Comparison of ENCODE assay signal across 13 cellular contexts in genomic region chr1:159779403-159779851, GRCh38. TPM values are rescaled to one million over a fixed set of nuclear protein-coding genes. Genes with fewer than 3 reads are reported as not detected.
DNase-seq lines count a peak whose midpoint lies in the region; ATAC-seq, FAIRE-seq and TF ChIP-seq lines count a peak whose summit lies in the region.
"Had no signal": no experiment of that assay in that cellular context is flagged by ENCODE, and none has a peak within 500 bp of the region (broad histone marks: within the 10 kb centered on the region; RNA-seq: fewer than 3 reads in every experiment).

No MANE protein-coding gene starts in this region.

- no peaks in the 10 kb centered on the region for H3K9me3 Mint-ChIP-seq in naive thymus-derived CD8-positive, alpha-beta T cell

- POLR2A ChIA-PET in AG04450 (lab: Yijun Ruan, JAX) = no interaction called here
- POLR2A ChIA-PET in naive thymus-derived CD8-positive, alpha-beta T cell (lab: Charles Lee) = no interaction called here

- CTCF ChIA-PET in AG04450 (lab: Charles Lee) = interaction anchor here (1.1 to 3.3 kb wide), 3 partner anchors 19 to 228 kb away, joined by 6 to 18 read pairs (median 10); no protein-coding TSS in a partner anchor

- H4K20me1 ChIP-seq in Karpas-422 (ENCODE audit: insufficient read depth, low read depth, low read length) = no peaks in the 10 kb centered on the region

- no peaks in the 10 kb centered on the region for H3K36me3 Mint-ChIP-seq in naive thymus-derived CD8-positive, alpha-beta T cell

- H3K79me2 ChIP-seq in Karpas-422 (ENCODE audit: low read length) = no peaks in the 10 kb centered on the region

- H3K4me1 ChIP-seq in Karpas-422 (ENCODE audit: low read length) = no peaks in the 10 kb centered on the region
- peaks cover 0 to 7% of the 10 kb centered on the region in 2 donors for H3K4me1 ChIP-seq in kidney (ENCODE audit: control insufficient read depth in 1 of 2, insufficient read depth in 1 of 2, low read depth in 1 of 2, low read length in 2 of 2)

- H3K27me3 Mint-ChIP-seq in naive thymus-derived CD8-positive, alpha-beta T cell = peaks cover 0 to 3% (median 0%) of the 10 kb centered on the region in 5 donors

- H3K27ac Mint-ChIP-seq in naive thymus-derived CD8-positive, alpha-beta T cell = peak overlapping the region in 5 of 10 donors; percentile 2 to 72 (median 57)

- H2AFZ ChIP-seq in Karpas-422 (ENCODE audit: low read length) = no peak overlapping the region

- peaks cover 4% of the 10 kb centered on the region for H3K27me3 ChIP-seq in AG04450 (ENCODE audit: control insufficient read depth, insufficient read depth, low read length)
- H3K27me3 ChIP-seq in Karpas-422 (ENCODE audit: low read length) = no peaks in the 10 kb centered on the region

- DNase-seq in AG04450 (ENCODE audit: low read depth, low spot score) = peak; percentile 7
- peak; percentile 15 for DNase-seq in HFF-Myc (ENCODE audit: extremely low read depth, low read depth)
- peak; percentile 91 to 95 for DNase-seq in cardiac fibroblast (ENCODE audit: low read depth in 2 of 2)
- DNase-seq in naive thymus-derived CD8-positive, alpha-beta T cell = no peak
- DNase-seq in DMS153 treated with DMSO at 0.1 percent for 48 hours (lab: John Stamatoyannopoulos, UW; ENCODE audit: unreplicated experiment) = no peak
- DNase-seq in Karpas-422 = no peak
- DNase-seq in kidney = no peak
- DNase-seq: SIG-M5 had no signal

- no peak overlapping the region for H3K4me2 ChIP-seq in Karpas-422 (ENCODE audit: low read depth, low read length, poor library complexity, severe bottlenecking)

- H3K4me3 Mint-ChIP-seq in naive thymus-derived CD8-positive, alpha-beta T cell = peak overlapping the region; percentile 55 to 89 (median 86)

- H3K36me3 ChIP-seq in Karpas-422 (ENCODE audit: insufficient read depth, low read length) (no peaks in the 10 kb centered on the region), kidney (ENCODE audit: control insufficient read depth in 1 of 2, insufficient read depth in 2 of 2, low read length in 2 of 2) (no peaks in the 10 kb centered on the region)
- H3K36me3 ChIP-seq: HAP-1 had no signal

- H3K9me3 ChIP-seq in AG04450 (ENCODE audit: control insufficient read depth, insufficient read depth, low read length) (no peaks in the 10 kb centered on the region; the same call in 1 of the 2 replicates), Karpas-422 (ENCODE audit: low read length) (no peaks in the 10 kb centered on the region), kidney (ENCODE audit: control insufficient read depth in 1 of 2, low read length in 2 of 2) (no peaks in the 10 kb centered on the region)
- H3K9me3 ChIP-seq: HAP-1 had no signal

- intact Hi-C loops in kidney (cut with DNase I) = no loop called here

- H3K4me3 ChIP-seq in AG04450 (ENCODE audit: low read depth, low read length) = no peak overlapping the region
- H3K4me3 ChIP-seq in HFF-Myc (replicated peaks; ENCODE audit: low read depth, low read length) = no peak overlapping the region
- no peak overlapping the region for H3K4me3 ChIP-seq in cardiac fibroblast (replicated peaks in 1 of 2; ENCODE audit: low read depth in 2 of 2, low read length in 2 of 2)
- no peak overlapping the region for H3K4me3 ChIP-seq in Karpas-422 (ENCODE audit: low read length)
- no peak overlapping the region for H3K4me3 ChIP-seq in kidney (ENCODE audit: low read length in 2 of 2)
- H3K4me3 ChIP-seq: HAP-1 had no signal

- TF ChIP-seq CTCF in AG04450 (IDR thresholded peaks at IDR 0.05; ENCODE audit: low read depth, low read length) (no peak), HFF-Myc (IDR thresholded peaks at IDR 0.05; ENCODE audit: low read depth, low read length, missing control alignments) (no peak), cardiac fibroblast (IDR thresholded peaks at IDR 0.05; ENCODE audit: low read depth, low read length) (no peak), kidney (IDR thresholded peaks at IDR 0.05; ENCODE audit: borderline replicate concordance, extremely low read depth, insufficient read depth) (no peak)

- no peak overlapping the region for H3K27ac ChIP-seq in AG04450 (ENCODE audit: low read depth, low read length)
- H3K27ac ChIP-seq in Karpas-422 (ENCODE audit: low read length) = no peak overlapping the region
- H3K27ac ChIP-seq in kidney (ENCODE audit: low read depth in 2 of 2, low read length in 2 of 2) = peak overlapping the region in 1 of 2 donors; percentile 23

- no peak for ATAC-seq in naive thymus-derived CD8-positive, alpha-beta T cell
- no peak for ATAC-seq in HG03108 (IDR thresholded peaks at IDR 0.05; ENCODE audit: unreplicated experiment)

- H3K4me1 Mint-ChIP-seq in naive thymus-derived CD8-positive, alpha-beta T cell = peaks cover 7 to 42% (median 34%) of the 10 kb centered on the region in 4 donors

- no peak for FAIRE-seq in kidney (lab: Jason Lieb, UNC)
- FAIRE-seq: D721Med had no signal

- H3K9ac ChIP-seq in Karpas-422 (ENCODE audit: low read length) = no peak overlapping the region
- no peak overlapping the region for H3K9ac ChIP-seq in kidney (ENCODE audit: low read length in 2 of 2)

- H3K9me2 ChIP-seq in Karpas-422 (replicated peaks; ENCODE audit: insufficient read depth, low read length) = no peaks in the 10 kb centered on the region

RNA-seq across cellular contexts. Expression of gene DUSP23, which starts 1.3 kb away (rescaled TPM):
- polyA plus RNA-seq in AG04450 (2011; rRNA removed) (6.0 and 6.1 TPM in 2 replicates), kidney (ENCODE audit: insufficient read depth, low read depth, low replicate concordance) (327 TPM)
- polyA minus RNA-seq in AG04450 (2011; rRNA and poly(A)+ RNA removed) = 2.5 and 2.8 TPM in 2 replicates
- 10 to 100 TPM; 13.0 to 15.6 TPM for total RNA-seq in naive thymus-derived CD8-positive, alpha-beta T cell
- 10 to 100 TPM; 50.0 to 57.7 (median 54.3) TPM for polyA plus RNA-seq in naive thymus-derived CD8-positive, alpha-beta T cell
- not detected in 2 replicates for total RNA-seq in Karpas-422 (2014; rRNA removed; shearing (Covaris generic); ENCODE audit: low replicate concordance)
- total RNA-seq in kidney = 128 TPM

RNA-seq across cellular contexts. Expression of gene FCRL6, which starts 22.7 kb away (rescaled TPM):
- polyA plus RNA-seq in AG04450 (2011; rRNA removed) (not detected in 2 replicates), kidney (ENCODE audit: insufficient read depth, low read depth, low replicate concordance) (0.45 TPM)
- not detected in 2 replicates for polyA minus RNA-seq in AG04450 (2011; rRNA and poly(A)+ RNA removed)
- total RNA-seq in naive thymus-derived CD8-positive, alpha-beta T cell = 1 to 10 TPM; 2.1 TPM
- 100 to 1,000 TPM in 1 of 3 donors, 1 to 10 TPM in 2; 2.1 to 127 (median 6.6) TPM for polyA plus RNA-seq in naive thymus-derived CD8-positive, alpha-beta T cell
- not detected in 2 replicates for total RNA-seq in Karpas-422 (2014; rRNA removed; shearing (Covaris generic); ENCODE audit: low replicate concordance)
- 1.4 TPM for total RNA-seq in kidney
- total RNA-seq: dermis microvascular lymphatic vessel endothelial cell had no signal

RNA-seq across cellular contexts. Expression of gene SLAMF8, which starts 47.2 kb away (rescaled TPM):
- polyA plus RNA-seq in AG04450 (2011; rRNA removed) (not detected in 2 replicates), kidney (ENCODE audit: insufficient read depth, low read depth, low replicate concordance) (1.8 TPM)
- polyA minus RNA-seq in AG04450 (2011; rRNA and poly(A)+ RNA removed) = not detected in 2 replicates
- total RNA-seq in naive thymus-derived CD8-positive, alpha-beta T cell = under 1 TPM; 0.10 to 0.36 TPM
- polyA plus RNA-seq in naive thymus-derived CD8-positive, alpha-beta T cell = 1 to 10 TPM in 1 of 3 donors, under 1 TPM in 2; 0.47 to 3.0 (median 0.64) TPM
- total RNA-seq in Karpas-422 (2014; rRNA removed; shearing (Covaris generic); ENCODE audit: low replicate concordance) = not detected in 2 replicates
- 12.0 TPM for total RNA-seq in kidney
- total RNA-seq: dermis microvascular lymphatic vessel endothelial cell, temporal lobe had no signal

Comparison
In these comparisons a context has a peak if more than half of its experiments do, and no peak if none do; other contexts are left out.
1. DNase-seq: peak in AG04450 (single experiment), HFF-Myc (single experiment) and cardiac fibroblast (2 of 2); none in naive thymus-derived CD8-positive, alpha-beta T cell (0 of 10), DMS153 treated with DMSO at 0.1 percent for 48 hours (single experiment), Karpas-422 (single experiment) and kidney (single experiment).
2. RNA of gene DUSP23, which starts 1.3 kb away (total RNA-seq): 128 TPM in kidney (single experiment) and 13.0 to 15.6 TPM in naive thymus-derived CD8-positive, alpha-beta T cell; not detected in Karpas-422; every median in the first group is over 10 times any median in the second.